Comparison of ENCODE assay signal across 5 cellular contexts in the genomic region with DNA sequence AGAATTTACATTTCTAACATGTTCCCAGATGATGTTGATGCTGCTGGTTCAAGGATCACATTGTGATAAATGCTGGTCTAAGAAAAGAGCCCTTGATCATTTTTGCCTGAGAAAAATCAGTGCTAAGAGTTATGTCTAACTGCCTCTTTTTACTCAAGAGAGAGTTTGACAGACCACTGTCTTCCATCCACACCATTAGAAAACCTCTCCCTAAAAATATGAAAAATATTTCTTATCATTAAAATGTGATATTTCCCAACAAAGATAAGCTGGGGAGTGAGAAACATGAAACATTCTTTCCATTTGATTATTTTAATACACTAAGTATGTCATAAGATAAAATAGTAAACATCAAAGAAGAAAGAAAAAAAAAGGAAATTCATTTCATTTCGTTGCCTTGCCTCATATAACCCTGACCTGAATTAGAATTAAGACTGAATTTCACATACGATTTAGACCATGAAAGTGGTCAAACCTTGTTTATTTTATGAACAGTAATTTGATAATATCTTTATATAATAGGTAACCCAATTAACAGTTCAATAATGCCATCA.
"Had no signal": no experiment of that assay in that cellular context is flagged by ENCODE, and none has a peak within 500 bp of the region (broad histone marks: within the 10 kb centered on the region; RNA-seq: fewer than 3 reads in every experiment).

No MANE protein-coding gene starts in this region.

- DNase-seq: IMR-90, KBM-7, KG1 had no signal

- ATAC-seq: HepG2, K562 had no signal
